ENCODE assay signal across 19 cellular contexts in genomic region chr4:22174640-22175039, GRCh38.
DNase-seq lines count a peak whose midpoint lies in the region; ATAC-seq and TF ChIP-seq lines count a peak whose summit lies in the region.
"Had no signal": no experiment of that assay in that cellular context is flagged by ENCODE, and none has a peak within 500 bp of the region (broad histone marks: within the 10 kb centered on the region; RNA-seq: fewer than 3 reads in every experiment).

No MANE protein-coding gene starts in this region.

- DNase-seq in stimulated activated naive CD8-positive, alpha-beta T cell treated with anti-CD3 and anti-CD28 coated beads, Interleukin-15, amount 100 ng/mL, for 72 hours, result no peak
- no peak for DNase-seq in stimulated activated naive CD8-positive, alpha-beta T cell treated with anti-CD3 and anti-CD28 coated beads, Interleukin-15, Interleukin-2, amounts not matched to agents 100 U/mL and 50 U/mL, for 24 hours
- DNase-seq in psoas muscle (no peak), NCI-H2227 treated with DMSO at 0.1 percent for 48 hours (lab: John Stamatoyannopoulos, UW) (no peak)
- no peak for DNase-seq in activated CD4-positive, CD25-positive, alpha-beta regulatory T cell treated with anti-CD3 and anti-CD28 coated beads, Interleukin-2, amount 50 U/mL, for 72 hours
- DNase-seq: CD8-positive, alpha-beta T cell; COR-L47; DMS153; DMS79 treated with DMSO at 0.1 percent for 48 hours; EL; H7 had no signal

- H3K36me3 ChIP-seq in psoas muscle (ENCODE audit: insufficient read depth in 1 of 2, low read depth in 1 of 2), result no peaks in the 10 kb centered on the region

- H3K27ac Mint-ChIP-seq in stimulated activated naive CD8-positive, alpha-beta T cell treated with anti-CD3 and anti-CD28 coated beads, Interleukin-15, amount 100 ng/mL, for 72 hours, result no peak overlapping the region
- H3K27ac Mint-ChIP-seq: CD14-positive monocyte; CD8-positive, alpha-beta T cell; GM23338 had no signal

- no peaks in the 10 kb centered on the region for H3K27me3 Mint-ChIP-seq in stimulated activated naive CD8-positive, alpha-beta T cell treated with anti-CD3 and anti-CD28 coated beads, Interleukin-15, amount 100 ng/mL, for 72 hours

- no peak for TF ChIP-seq CTCF in psoas muscle (IDR thresholded peaks at IDR 0.05)

- WGBS in psoas muscle, 3 donors, result 70 to 81% (median 77%) methylated on average over 1 of the region's 1 CpG

- ATAC-seq in stimulated activated naive CD8-positive, alpha-beta T cell treated with anti-CD3 and anti-CD28 coated beads, Interleukin-15, amount 100 ng/mL, for 72 hours, result peak; percentile 59
- no peak for ATAC-seq in stimulated activated naive CD8-positive, alpha-beta T cell treated with anti-CD3 and anti-CD28 coated beads, Interleukin-15, Interleukin-2, amounts not matched to agents 100 U/mL and 50 U/mL, for 24 hours
- ATAC-seq in HG02852 (IDR thresholded peaks at IDR 0.05; ENCODE audit: unreplicated experiment) (peak; percentile 47), HG03432 (IDR thresholded peaks at IDR 0.05; ENCODE audit: unreplicated experiment) (peak; percentile 87), psoas muscle (no peak), HG02840 (IDR thresholded peaks at IDR 0.05; ENCODE audit: low FRiP score, unreplicated experiment) (no peak)
- ATAC-seq: CD8-positive, alpha-beta T cell; GM23338; HepG2 had no signal

- peaks cover 18 to 28% of the 10 kb centered on the region in 2 donors for H3K9me3 Mint-ChIP-seq in stimulated activated naive CD8-positive, alpha-beta T cell treated with anti-CD3 and anti-CD28 coated beads, Interleukin-15, amount 100 ng/mL, for 72 hours

- H3K4me3 ChIP-seq in psoas muscle, result no peak overlapping the region
- H3K4me3 ChIP-seq: GM23338 had no signal

- no peaks in the 10 kb centered on the region for H3K27me3 ChIP-seq in psoas muscle (ENCODE audit: insufficient read depth in 3 of 3, low read length in 2 of 3)

- no peaks in the 10 kb centered on the region for H3K4me1 ChIP-seq in psoas muscle

- intact Hi-C loops in psoas muscle (cut with DNase I), result no loop called here

- H3K4me3 Mint-ChIP-seq in stimulated activated naive CD8-positive, alpha-beta T cell treated with anti-CD3 and anti-CD28 coated beads, Interleukin-15, amount 100 ng/mL, for 72 hours, result no peak overlapping the region
- H3K4me3 Mint-ChIP-seq: CD14-positive monocyte; CD8-positive, alpha-beta T cell; GM23338 had no signal

- H3K9me3 ChIP-seq in psoas muscle, result no peaks in the 10 kb centered on the region

- no peaks in the 10 kb centered on the region for H3K4me1 Mint-ChIP-seq in stimulated activated naive CD8-positive, alpha-beta T cell treated with anti-CD3 and anti-CD28 coated beads, Interleukin-15, amount 100 ng/mL, for 72 hours
- H3K4me1 Mint-ChIP-seq: CD14-positive monocyte had no signal

- H3K27ac ChIP-seq in psoas muscle, result no peak overlapping the region
- H3K27ac ChIP-seq: 22Rv1, KMS-11 had no signal

Comparison
In these comparisons a context has a peak if more than half of its experiments do, and no peak if none do; other contexts are left out.
1. ATAC-seq: peak in stimulated activated naive CD8-positive, alpha-beta T cell treated with anti-CD3 and anti-CD28 coated beads, Interleukin-15, amount 100 ng/mL, for 72 hours (single experiment), HG02852 (single experiment) and HG03432 (single experiment); none in stimulated activated naive CD8-positive, alpha-beta T cell treated with anti-CD3 and anti-CD28 coated beads, Interleukin-15, Interleukin-2, amounts not matched to agents 100 U/mL and 50 U/mL, for 24 hours (single experiment), psoas muscle (0 of 4) and HG02840 (single experiment).